8 cellular contexts compared by ENCODE assay signal in the genomic region with DNA sequence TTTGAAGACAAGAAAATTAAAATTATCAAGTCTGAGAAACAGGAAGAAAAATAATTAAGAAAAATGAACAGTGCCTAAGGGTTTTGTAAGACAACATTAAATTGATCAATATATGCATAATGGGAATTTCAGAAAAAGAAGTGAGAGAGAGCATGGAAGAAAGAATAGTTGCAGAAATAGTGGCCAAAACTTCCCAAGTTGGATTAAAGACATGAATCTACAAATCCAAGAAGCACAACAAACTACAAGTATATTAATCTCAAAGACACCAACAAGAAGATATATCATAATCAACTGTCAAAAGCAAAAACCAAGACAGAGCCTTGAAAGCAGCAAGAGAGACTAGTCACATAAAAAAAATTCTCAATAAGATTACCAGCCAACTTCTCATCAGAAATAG.
"Had no signal": no experiment of that assay in that cellular context is flagged by ENCODE, and none has a peak within 500 bp of the region (broad histone marks: within the 10 kb centered on the region; RNA-seq: fewer than 3 reads in every experiment).

No MANE protein-coding gene starts in this region.

- DNase-seq: GDM1, GF-D8 had no signal

- H3K4me3 ChIP-seq: GM12878 had no signal

- FAIRE-seq: G401.6, GM12878, GM12891, GM12892, GM18507, GM19239 had no signal

- ATAC-seq: GM12878 had no signal
